31 cellular contexts compared by ENCODE assay signal in the genomic region with DNA sequence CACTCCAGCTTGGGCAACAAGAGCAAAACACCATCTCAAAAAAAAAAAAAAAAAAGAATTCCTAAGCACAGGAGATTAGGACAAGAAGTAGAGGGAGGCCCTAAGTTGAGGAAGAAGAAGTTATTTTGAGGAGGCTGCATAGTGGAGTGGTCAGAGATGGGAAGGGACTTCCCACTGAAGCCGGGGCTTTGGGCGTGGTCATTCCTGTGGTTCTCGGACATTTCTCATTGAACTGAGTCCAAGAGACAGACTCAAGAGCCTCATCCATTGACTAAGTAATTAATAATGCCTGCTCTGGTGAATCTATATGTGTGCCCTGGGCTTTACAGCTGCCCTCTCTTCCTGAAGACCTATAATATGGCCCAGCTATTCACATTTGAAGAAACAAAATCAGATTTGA. TPM values are rescaled to one million over a fixed set of nuclear protein-coding genes. Genes with fewer than 3 reads are reported as not detected.
DNase-seq lines count a peak whose midpoint lies in the region; ATAC-seq and TF ChIP-seq lines count a peak whose summit lies in the region.
"Had no signal": no experiment of that assay in that cellular context is flagged by ENCODE, and none has a peak within 500 bp of the region (broad histone marks: within the 10 kb centered on the region; RNA-seq: fewer than 3 reads in every experiment).

No MANE protein-coding gene starts in this region.

- no peaks in the 10 kb centered on the region for H3K27me3 ChIP-seq in CD4-positive, CD25-positive, alpha-beta regulatory T cell (ENCODE audit: control insufficient read depth, insufficient read depth, low read length)
- H3K27me3 ChIP-seq: tibial nerve had no signal

- DNase-seq in CD4-positive, CD25-positive, alpha-beta regulatory T cell: no peak
- DNase-seq in LoVo (ENCODE audit: low spot score) (peak; percentile 52), fibroblast of the aortic adventitia (ENCODE audit: low read depth) (peak; percentile 16), RPMI8226 (no peak), hepatic stellate cell (ENCODE audit: low spot score) (no peak), COLO668 (lab: John Stamatoyannopoulos, UW; ENCODE audit: unreplicated experiment) (no peak)
- no peak for DNase-seq in stimulated activated effector memory CD8-positive, alpha-beta T cell treated with anti-CD3 and anti-CD28 coated beads, Interleukin-12 subunit alpha, Interleukin-12 subunit beta, amount 100 ng/mL, for 72 hours (ENCODE audit: low spot score in 2 of 2)
- DNase-seq: activated CD4-positive, alpha-beta T cell treated with anti-CD3 and anti-CD28 coated beads for 36 hours; activated naive CD4-positive, alpha-beta T cell treated with anti-CD3 and anti-CD28 coated beads, Interleukin-2, amount 50 U/mL, for 16 hours; CD4-positive, alpha-beta T cell; DMS 273 treated with DMSO at 0.1 percent for 48 hours; effector CD4-positive, alpha-beta T cell; HCEC 1CT; mesenchymal stem cell; NCI-H1436; NCI-H345; NCI-H748 treated with DMSO at 0.1 percent for 48 hours; psoas muscle; SIG-M5; stimulated activated CD4-positive, alpha-beta T cell treated with anti-CD3 and anti-CD28 coated beads, Interleukin-15, amount 100 ng/mL, for 24 hours; stimulated activated CD4-positive, alpha-beta T cell treated with anti-CD3 and anti-CD28 coated beads, Interleukin-4, amount 100 ng/mL, for 4 hours; T1000 had no signal

- H3K36me3 Mint-ChIP-seq in CD4-positive, CD25-positive, alpha-beta regulatory T cell: peaks cover 5% of the 10 kb centered on the region
- H3K36me3 Mint-ChIP-seq in stimulated activated effector memory CD8-positive, alpha-beta T cell treated with anti-CD3 and anti-CD28 coated beads, Interleukin-12 subunit alpha, Interleukin-12 subunit beta, amount 100 ng/mL, for 72 hours: no peaks in the 10 kb centered on the region
- H3K36me3 Mint-ChIP-seq: brain had no signal

- H3K4me1 Mint-ChIP-seq in CD4-positive, CD25-positive, alpha-beta regulatory T cell: peaks cover 3 to 25% (median 11%) of the 10 kb centered on the region in 4 donors
- peaks cover 9% of the 10 kb centered on the region for H3K4me1 Mint-ChIP-seq in stimulated activated effector memory CD8-positive, alpha-beta T cell treated with anti-CD3 and anti-CD28 coated beads, Interleukin-12 subunit alpha, Interleukin-12 subunit beta, amount 100 ng/mL, for 72 hours

- peaks cover 11% of the 10 kb centered on the region for H3K4me1 ChIP-seq in CD4-positive, CD25-positive, alpha-beta regulatory T cell (ENCODE audit: control insufficient read depth, insufficient read depth, low read length, poor library complexity, severe bottlenecking)
- H3K4me1 ChIP-seq: psoas muscle, tibial nerve had no signal

- no peaks in the 10 kb centered on the region for H3K27me3 Mint-ChIP-seq in CD4-positive, CD25-positive, alpha-beta regulatory T cell
- H3K27me3 Mint-ChIP-seq: activated CD4-positive, alpha-beta T cell treated with anti-CD3 and anti-CD28 coated beads for 36 hours; activated T-helper 17 cell treated with anti-CD3 and anti-CD28 coated beads, Interleukin-2, amount 50 U/mL, for 72 hours; CD4-positive, alpha-beta T cell had no signal

- no peak overlapping the region for H3K27ac ChIP-seq in CD4-positive, CD25-positive, alpha-beta regulatory T cell (ENCODE audit: insufficient read depth, low read length, poor library complexity, severe bottlenecking)
- H3K27ac ChIP-seq: HL-60, KMS-11, psoas muscle, tibial nerve, VCaP had no signal

- H3K36me3 ChIP-seq in CD4-positive, CD25-positive, alpha-beta regulatory T cell (ENCODE audit: control insufficient read depth, insufficient read depth, low read length): no peaks in the 10 kb centered on the region
- H3K36me3 ChIP-seq: tibial nerve had no signal

- no peak for ATAC-seq in CD4-positive, CD25-positive, alpha-beta regulatory T cell (ENCODE audit: low read depth in 2 of 2)
- no peak for ATAC-seq in stimulated activated effector memory CD8-positive, alpha-beta T cell treated with anti-CD3 and anti-CD28 coated beads, Interleukin-12 subunit alpha, Interleukin-12 subunit beta, amount 100 ng/mL, for 72 hours
- ATAC-seq: activated CD4-positive, alpha-beta T cell treated with anti-CD3 and anti-CD28 coated beads for 36 hours; activated T-helper 17 cell treated with anti-CD3 and anti-CD28 coated beads, Interleukin-2, amount 50 U/mL, for 72 hours; left lobe of liver; Panc1; psoas muscle; sciatic nerve had no signal

- H3K9me3 ChIP-seq in CD4-positive, CD25-positive, alpha-beta regulatory T cell (ENCODE audit: control insufficient read depth in 2 of 2, low read length in 2 of 2): peaks cover 9% of the 10 kb centered on the region in 2 experiments

- H3K4me3 Mint-ChIP-seq in CD4-positive, CD25-positive, alpha-beta regulatory T cell: no peak overlapping the region
- no peak overlapping the region for H3K4me3 Mint-ChIP-seq in stimulated activated effector memory CD8-positive, alpha-beta T cell treated with anti-CD3 and anti-CD28 coated beads, Interleukin-12 subunit alpha, Interleukin-12 subunit beta, amount 100 ng/mL, for 72 hours
- H3K4me3 Mint-ChIP-seq: activated CD4-positive, alpha-beta T cell treated with anti-CD3 and anti-CD28 coated beads for 36 hours; activated T-helper 17 cell treated with anti-CD3 and anti-CD28 coated beads, Interleukin-2, amount 50 U/mL, for 72 hours; brain; CD4-positive, alpha-beta T cell had no signal

- no peak for TF ChIP-seq CTCF in fibroblast of the aortic adventitia (IDR thresholded peaks at IDR 0.05; ENCODE audit: insufficient read depth, low read length)

- H3K27ac Mint-ChIP-seq in CD4-positive, CD25-positive, alpha-beta regulatory T cell: peak overlapping the region in 2 of 3 donors; percentile 71 to 79
- peak overlapping the region; percentile 48 for H3K27ac Mint-ChIP-seq in stimulated activated effector memory CD8-positive, alpha-beta T cell treated with anti-CD3 and anti-CD28 coated beads, Interleukin-12 subunit alpha, Interleukin-12 subunit beta, amount 100 ng/mL, for 72 hours
- H3K27ac Mint-ChIP-seq: activated CD4-positive, alpha-beta T cell treated with anti-CD3 and anti-CD28 coated beads for 36 hours; activated T-helper 17 cell treated with anti-CD3 and anti-CD28 coated beads, Interleukin-2, amount 50 U/mL, for 72 hours; brain; CD4-positive, alpha-beta T cell had no signal

- H3K4me3 ChIP-seq in CD4-positive, CD25-positive, alpha-beta regulatory T cell (ENCODE audit: low read depth, low read length): no peak overlapping the region
- H3K4me3 ChIP-seq in fibroblast of the aortic adventitia (ENCODE audit: low read depth, low read length): no peak overlapping the region
- H3K4me3 ChIP-seq: psoas muscle, tibial nerve had no signal

- peaks cover 0 to 11% (median 5%) of the 10 kb centered on the region in 7 donors for H3K9me3 Mint-ChIP-seq in CD4-positive, CD25-positive, alpha-beta regulatory T cell
- H3K9me3 Mint-ChIP-seq in stimulated activated effector memory CD8-positive, alpha-beta T cell treated with anti-CD3 and anti-CD28 coated beads, Interleukin-12 subunit alpha, Interleukin-12 subunit beta, amount 100 ng/mL, for 72 hours: no peaks in the 10 kb centered on the region

RNA-seq across cellular contexts. Expression of gene FTH1, which starts 53.2 kb away (rescaled TPM):
- 2,525 TPM for total RNA-seq in CD4-positive, CD25-positive, alpha-beta regulatory T cell
- 1,000 to 10,000 TPM; 2,953 to 3,518 (median 3,358) TPM for polyA plus RNA-seq in CD4-positive, CD25-positive, alpha-beta regulatory T cell
- 1,813 and 2,631 TPM in 2 replicates for total RNA-seq in fibroblast of the aortic adventitia (ENCODE audit: low replicate concordance)

Comparison
In these comparisons a context has a peak if more than half of its experiments do, and no peak if none do; other contexts are left out.
1. DNase-seq: peak in LoVo (single experiment) and fibroblast of the aortic adventitia (single experiment); none in CD4-positive, CD25-positive, alpha-beta regulatory T cell (0 of 3), stimulated activated effector memory CD8-positive, alpha-beta T cell treated with anti-CD3 and anti-CD28 coated beads, Interleukin-12 subunit alpha, Interleukin-12 subunit beta, amount 100 ng/mL, for 72 hours (0 of 2), RPMI8226 (single experiment), hepatic stellate cell (single experiment) and COLO668 (single experiment).